Comparison of ENCODE assay signal across 8 cellular contexts in genomic region chr14:94768521-94769412, GRCh38. TPM values are rescaled to one million over a fixed set of nuclear protein-coding genes. Genes with fewer than 3 reads are reported as not detected.
A peak's percentile ranks its signal among the peaks of the same experiment; 100 is the strongest.
DNase-seq lines count a peak whose midpoint lies in the region; ATAC-seq and TF ChIP-seq lines count a peak whose summit lies in the region.

No MANE protein-coding gene starts in this region.

- no peaks in the 10 kb centered on the region for H3K9me3 ChIP-seq in CD8-positive, alpha-beta memory T cell (ENCODE audit: low read length)
- H3K9me3 ChIP-seq in RWPE2 (ENCODE audit: severe bottlenecking) (no peaks in the 10 kb centered on the region), esophagus squamous epithelium (no peaks in the 10 kb centered on the region), ovary (peaks cover 0 to 3% of the 10 kb centered on the region in 2 donors)

- H3K36me3 Mint-ChIP-seq in CD8-positive, alpha-beta memory T cell = no peaks in the 10 kb centered on the region

- CTCF ChIA-PET in CD8-positive, alpha-beta memory T cell (lab: Charles Lee) = no interaction called here

- H3K9me3 Mint-ChIP-seq in CD8-positive, alpha-beta memory T cell = peaks cover 0 to 7% (median 2%) of the 10 kb centered on the region in 5 donors

- H3K27me3 ChIP-seq in CD8-positive, alpha-beta memory T cell (ENCODE audit: insufficient read depth, low read length, poor library complexity, severe bottlenecking) = peaks cover 35% of the 10 kb centered on the region
- H3K27me3 ChIP-seq in RWPE2 (ENCODE audit: insufficient read depth, poor library complexity, severe bottlenecking) (peaks cover 97% of the 10 kb centered on the region), esophagus squamous epithelium (peaks cover 27 to 100% (median 49%) of the 10 kb centered on the region in 4 donors), ovary (peaks cover 11% of the 10 kb centered on the region)

- no peak overlapping the region for H3K27ac ChIP-seq in CD8-positive, alpha-beta memory T cell (ENCODE audit: low read depth, low read length)
- H3K27ac ChIP-seq in RWPE2 (ENCODE audit: poor library complexity, severe bottlenecking) = no peak overlapping the region
- H3K27ac ChIP-seq in esophagus squamous epithelium = no peak overlapping the region
- H3K27ac ChIP-seq in ovary = no peak overlapping the region

- DNase-seq in CD8-positive, alpha-beta memory T cell = peak in 1 of 5 donors; percentile 55
- DNase-seq in RWPE2 (ENCODE audit: low spot score) = no peak
- DNase-seq in esophagus squamous epithelium (lab: John Stamatoyannopoulos, UW) = no peak
- peak in 4 of 5 donors; percentile 15 to 43 (median 21) for DNase-seq in ovary
- DNase-seq in RKO (ENCODE audit: low spot score) = no peak
- no peak for DNase-seq in GM13977 (ENCODE audit: low spot score)

- no peaks in the 10 kb centered on the region for H3K36me3 ChIP-seq in CD8-positive, alpha-beta memory T cell (ENCODE audit: insufficient read depth, low read length)
- H3K36me3 ChIP-seq in RWPE2 (ENCODE audit: low read depth) (no peaks in the 10 kb centered on the region), esophagus squamous epithelium (no peaks in the 10 kb centered on the region), ovary (no peaks in the 10 kb centered on the region)

- POLR2A ChIA-PET in CD8-positive, alpha-beta memory T cell (lab: Charles Lee) = no interaction called here

- WGBS in esophagus squamous epithelium, 2 donors = 1 to 6% methylated on average over 23 to 24 of the region's 84 CpGs
- 1 to 3% (median 2%) methylated on average over 76 to 84 of the region's 84 CpGs for WGBS in ovary, 3 donors

- no peak for TF ChIP-seq POLR2A in esophagus squamous epithelium (IDR thresholded peaks at IDR 0.05)
- no peak for TF ChIP-seq POLR2A in ovary (IDR thresholded peaks at IDR 0.05)

- peak overlapping the region; percentile 45 to 89 (median 78) for H3K4me3 Mint-ChIP-seq in CD8-positive, alpha-beta memory T cell

- intact Hi-C loops in esophagus squamous epithelium (cut with DNase I) = no loop called here
- intact Hi-C loops in ovary (cut with DNase I) = no loop called here

- no peak for TF ChIP-seq EP300 in ovary (IDR thresholded peaks at IDR 0.05)

- no peaks in the 10 kb centered on the region for H3K4me1 ChIP-seq in CD8-positive, alpha-beta memory T cell (ENCODE audit: insufficient read depth, low read length)
- H3K4me1 ChIP-seq in RWPE2 (ENCODE audit: insufficient read depth, poor library complexity, severe bottlenecking) (no peaks in the 10 kb centered on the region), esophagus squamous epithelium (peaks cover 21 to 47% (median 23%) of the 10 kb centered on the region in 3 donors), ovary (ENCODE audit: insufficient read depth) (peaks cover 4% of the 10 kb centered on the region)

- TF ChIP-seq CTCF in RWPE2 (IDR thresholded peaks at IDR 0.05; ENCODE audit: poor library complexity, severe bottlenecking) = no peak
- no peak for TF ChIP-seq CTCF in esophagus squamous epithelium (IDR thresholded peaks at IDR 0.05)
- no peak for TF ChIP-seq CTCF in ovary (IDR thresholded peaks at IDR 0.05)
- TF ChIP-seq CTCF in GM13977 (IDR thresholded peaks at IDR 0.05; ENCODE audit: extremely low read depth, insufficient read depth, missing control alignments) = no peak

- ATAC-seq in RWPE2 (ENCODE audit: low read depth) (peak; percentile 22), GM19395 (IDR thresholded peaks at IDR 0.05; ENCODE audit: unreplicated experiment) (no peak), GM21381 (IDR thresholded peaks at IDR 0.05; ENCODE audit: unreplicated experiment) (no peak)

- peaks cover 14 to 35% (median 21%) of the 10 kb centered on the region in 3 donors for H3K4me1 Mint-ChIP-seq in CD8-positive, alpha-beta memory T cell

- no peak overlapping the region for H3K4me3 ChIP-seq in CD8-positive, alpha-beta memory T cell (ENCODE audit: low read length)
- H3K4me3 ChIP-seq in RWPE2 (ENCODE audit: severe bottlenecking) (peak overlapping the region; percentile 32), esophagus squamous epithelium (peak overlapping the region; percentile 16 to 73 (median 50)), ovary (peak overlapping the region; percentile 32)

- H3K27me3 Mint-ChIP-seq in CD8-positive, alpha-beta memory T cell = peaks cover 69 to 85% of the 10 kb centered on the region in 2 donors

- peak overlapping the region in 1 of 8 donors; percentile 38 for H3K27ac Mint-ChIP-seq in CD8-positive, alpha-beta memory T cell

- in situ Hi-C loops in GM13977 (cut with MboI; ENCODE audit: low pct_unique_long_range_greater_than_20kb, low sequenced_read_pairs, unreplicated experiment) = no loop called here

RNA-seq across cellular contexts. Expression of gene GSC, which starts 1.1 kb away (rescaled TPM):
- not detected for total RNA-seq in CD8-positive, alpha-beta memory T cell
- polyA plus RNA-seq in CD8-positive, alpha-beta memory T cell = 0.51 TPM
- total RNA-seq in esophagus squamous epithelium (under 1 TPM in 1 of 4 donors, not detected in 3; 0.38 TPM), ovary (under 1 TPM in 3 of 7 donors, not detected in 4; 0.25 to 0.53 (median 0.34) TPM)
- polyA plus RNA-seq in ovary = under 1 TPM in 1 of 2 donors, not detected in 1; 0.15 TPM

Comparison
In these comparisons a context has a peak if more than half of its experiments do, and no peak if none do; other contexts are left out.
1. DNase-seq: peak in ovary (4 of 5); none in RWPE2 (single experiment), esophagus squamous epithelium (single experiment), RKO (single experiment) and GM13977 (single experiment).